9 cellular contexts compared by ENCODE assay signal in genomic region chr21:45102391-45102932, GRCh38. TPM values are rescaled to one million over a fixed set of nuclear protein-coding genes. Genes with fewer than 3 reads are reported as not detected.
DNase-seq lines count a peak whose midpoint lies in the region; ATAC-seq and TF ChIP-seq lines count a peak whose summit lies in the region.
"Had no signal": no experiment of that assay in that cellular context is flagged by ENCODE, and none has a peak within 500 bp of the region (broad histone marks: within the 10 kb centered on the region; RNA-seq: fewer than 3 reads in every experiment).

No MANE protein-coding gene starts in this region.

- H3K27me3 Mint-ChIP-seq in type B pancreatic cell, result no peaks in the 10 kb centered on the region
- H3K27me3 Mint-ChIP-seq: CD4-positive, CD25-positive, alpha-beta regulatory T cell had no signal

- no peaks in the 10 kb centered on the region for H3K36me3 Mint-ChIP-seq in type B pancreatic cell

- H3K27ac Mint-ChIP-seq in type B pancreatic cell, result no peak overlapping the region

- H3K4me1 Mint-ChIP-seq in type B pancreatic cell (ENCODE audit: unreplicated experiment), result peaks cover 27% of the 10 kb centered on the region

- DNase-seq in SIG-M5 treated with dmso at 0.1 percent for 504 hours (lab: John Stamatoyannopoulos, UW; ENCODE audit: unreplicated experiment) (peak; percentile 32), SIG-M5 (lab: John Stamatoyannopoulos, UW) (no peak), glomerular endothelial cell (ENCODE audit: extremely low read depth, low read depth, low spot score) (peak; percentile 72), type B pancreatic cell (ENCODE audit: extremely low spot score, unreplicated experiment) (no peak), GM19240 (ENCODE audit: insufficient read length, low spot score) (no peak), NCI-H1417 treated with DMSO at 0.1 percent for 48 hours (lab: John Stamatoyannopoulos, UW) (no peak)
- no peak for DNase-seq in activated T-cell treated with anti-CD3 and anti-CD28 coated beads, Interleukin-2, amount 50 U/mL, for 48 hours
- DNase-seq: CD4-positive, CD25-positive, alpha-beta regulatory T cell had no signal

- TF ChIP-seq CTCF in type B pancreatic cell (conservative IDR thresholded peaks at IDR 0.05), result peak; percentile 49

- peak; percentile 88 for ATAC-seq in SK-N-SH treated with all-trans-retinoic acid at 6 μM for 48 hours

- H3K9me3 Mint-ChIP-seq in type B pancreatic cell, result no peaks in the 10 kb centered on the region
- H3K9me3 Mint-ChIP-seq: CD4-positive, CD25-positive, alpha-beta regulatory T cell had no signal

- H3K4me3 Mint-ChIP-seq in type B pancreatic cell, result no peak overlapping the region
- H3K4me3 Mint-ChIP-seq: CD4-positive, CD25-positive, alpha-beta regulatory T cell had no signal

TF ChIP-seq in SK-N-SH treated with all-trans-retinoic acid at 6 μM for 48 hours, 23 proteins besides CTCF, POLR2A, EP300 and RAD21:
- no peak for TF ChIP-seq TSHZ2 (CRISPR knock-in tag; IDR thresholded peaks at IDR 0.05)
- TF ChIP-seq ZNF565 (CRISPR knock-in tag; conservative IDR thresholded peaks at IDR 0.05; ENCODE audit: low read depth), result no peak
- TF ChIP-seq ESRRG (CRISPR knock-in tag; IDR thresholded peaks at IDR 0.05), result no peak
- TF ChIP-seq ZNF70 (CRISPR knock-in tag; IDR thresholded peaks at IDR 0.05), result no peak
- no peak for TF ChIP-seq CSRNP3 (CRISPR knock-in tag; IDR thresholded peaks at IDR 0.05)
- no peak for TF ChIP-seq ZFP3 (CRISPR knock-in tag; IDR thresholded peaks at IDR 0.05)
- TF ChIP-seq OSR1 (CRISPR knock-in tag; IDR thresholded peaks at IDR 0.05), result no peak
- TF ChIP-seq SNAI2 (CRISPR knock-in tag; IDR thresholded peaks at IDR 0.05), result no peak
- no peak for TF ChIP-seq ZFP30 (CRISPR knock-in tag; IDR thresholded peaks at IDR 0.05)
- TF ChIP-seq BACH2 (CRISPR knock-in tag; IDR thresholded peaks at IDR 0.05; ENCODE audit: borderline replicate concordance), result no peak
- TF ChIP-seq POU6F1 (CRISPR knock-in tag; IDR thresholded peaks at IDR 0.05; ENCODE audit: borderline replicate concordance, low read depth), result no peak
- TF ChIP-seq GLIS3 (CRISPR knock-in tag; IDR thresholded peaks at IDR 0.05), result no peak
- TF ChIP-seq ARNTL (CRISPR knock-in tag; IDR thresholded peaks at IDR 0.05; ENCODE audit: borderline replicate concordance, low read depth), result no peak
- TF ChIP-seq TOX (CRISPR knock-in tag; IDR thresholded peaks at IDR 0.05; ENCODE audit: borderline replicate concordance), result no peak
- TF ChIP-seq ZNF8 (CRISPR knock-in tag; IDR thresholded peaks at IDR 0.05), result no peak
- no peak for TF ChIP-seq ISL1 (CRISPR knock-in tag; IDR thresholded peaks at IDR 0.05)
- no peak for TF ChIP-seq PPARA (CRISPR knock-in tag; IDR thresholded peaks at IDR 0.05; ENCODE audit: borderline replicate concordance)
- no peak for TF ChIP-seq TCF4 (CRISPR knock-in tag; IDR thresholded peaks at IDR 0.05; ENCODE audit: borderline replicate concordance)
- TF ChIP-seq CREB5 (CRISPR knock-in tag; IDR thresholded peaks at IDR 0.05; ENCODE audit: low read depth), result no peak
- TF ChIP-seq RARB (CRISPR knock-in tag; IDR thresholded peaks at IDR 0.05), result no peak

RNA-seq across cellular contexts. Expression of gene ADARB1, which starts 28.1 kb away (rescaled TPM):
- 19.7 and 29.8 TPM in 2 replicates for total RNA-seq in glomerular endothelial cell
- total RNA-seq in type B pancreatic cell (ENCODE audit: low replicate concordance), result 20.7 and 20.9 TPM in 2 replicates

Comparison
In these comparisons a context has a peak if more than half of its experiments do, and no peak if none do; other contexts are left out.
1. DNase-seq: peak in SIG-M5 treated with dmso at 0.1 percent for 504 hours (single experiment) and glomerular endothelial cell (single experiment); none in SIG-M5 (single experiment), type B pancreatic cell (single experiment), activated T-cell treated with anti-CD3 and anti-CD28 coated beads, Interleukin-2, amount 50 U/mL, for 48 hours (0 of 2), GM19240 (single experiment) and NCI-H1417 treated with DMSO at 0.1 percent for 48 hours (single experiment).